ENCODE assay signal across 8 cellular contexts in genomic region chr12:101829639-101830390, GRCh38. TPM values are rescaled to one million over a fixed set of nuclear protein-coding genes. Genes with fewer than 3 reads are reported as not detected.
DNase-seq lines count a peak whose midpoint lies in the region; ATAC-seq and TF ChIP-seq lines count a peak whose summit lies in the region.

No MANE protein-coding gene starts in this region.

- no peaks in the 10 kb centered on the region for H3K36me3 ChIP-seq in KOPT-K1 (ENCODE audit: insufficient read depth, low read length)
- no peaks in the 10 kb centered on the region for H3K36me3 ChIP-seq in thoracic aorta

- H3K27ac ChIP-seq in KOPT-K1 (ENCODE audit: low read depth, low read length, poor library complexity, severe bottlenecking) (peak overlapping the region; percentile 83), thoracic aorta (peak overlapping the region; percentile 49 to 59)

- H3K9me3 ChIP-seq in KOPT-K1 (ENCODE audit: insufficient read depth, low read length, poor library complexity, severe bottlenecking), result no peaks in the 10 kb centered on the region
- no peaks in the 10 kb centered on the region for H3K9me3 ChIP-seq in thoracic aorta

- peaks cover 0 to 24% of the 10 kb centered on the region in 2 donors for H3K4me1 ChIP-seq in thoracic aorta (ENCODE audit: control insufficient read depth in 1 of 2, low read depth in 2 of 2)

- H3K27me3 ChIP-seq in thoracic aorta (replicated peaks; ENCODE audit: insufficient read depth), result no peaks in the 10 kb centered on the region

- in situ Hi-C loops in astrocyte of the spinal cord (cut with HindIII; ENCODE audit: low sequenced_read_pairs), result no loop called here

- ATAC-seq in thoracic aorta (ENCODE audit: insufficient number of reproducible peaks, low FRiP score, low read depth), result no peak

- DNase-seq in NCI-H1092 treated with DMSO at 0.1 percent for 48 hours (lab: John Stamatoyannopoulos, UW) (peak; percentile 35), NCI-H1092 (lab: John Stamatoyannopoulos, UW) (no peak), astrocyte of the spinal cord (ENCODE audit: low read depth, low spot score) (peak; percentile 20), left kidney (ENCODE audit: low read depth, low spot score) (peak; percentile 56), thoracic aorta (ENCODE audit: low spot score) (no peak), islet precursor cell (no peak)
- DNase-seq in central memory CD4-positive, alpha-beta T cell, result no peak

- TF ChIP-seq CTCF in astrocyte of the spinal cord (IDR thresholded peaks at IDR 0.05; ENCODE audit: low read depth, low read length), result no peak
- TF ChIP-seq CTCF in thoracic aorta (IDR thresholded peaks at IDR 0.05), result no peak

- H3K4me3 ChIP-seq in astrocyte of the spinal cord (ENCODE audit: low read depth, low read length) (peak overlapping the region; percentile 94), thoracic aorta (peak overlapping the region; percentile 98)

RNA-seq across cellular contexts. Expression of gene GNPTAB, which starts 0.9 kb away (rescaled TPM):
- 10 to 100 TPM; 24.0 to 28.3 TPM for total RNA-seq in thoracic aorta

RNA-seq across cellular contexts. Expression of gene DRAM1, which starts 47.6 kb away (rescaled TPM):
- 10 to 100 TPM; 24.2 to 35.3 TPM for total RNA-seq in thoracic aorta

Comparison
In these comparisons a context has a peak if more than half of its experiments do, and no peak if none do; other contexts are left out.
1. DNase-seq: peak in NCI-H1092 treated with DMSO at 0.1 percent for 48 hours (single experiment), astrocyte of the spinal cord (single experiment) and left kidney (single experiment); none in NCI-H1092 (single experiment), thoracic aorta (single experiment), central memory CD4-positive, alpha-beta T cell (single experiment) and islet precursor cell (single experiment).